Comparison of ENCODE assay signal across 2 cellular contexts in the genomic region with DNA sequence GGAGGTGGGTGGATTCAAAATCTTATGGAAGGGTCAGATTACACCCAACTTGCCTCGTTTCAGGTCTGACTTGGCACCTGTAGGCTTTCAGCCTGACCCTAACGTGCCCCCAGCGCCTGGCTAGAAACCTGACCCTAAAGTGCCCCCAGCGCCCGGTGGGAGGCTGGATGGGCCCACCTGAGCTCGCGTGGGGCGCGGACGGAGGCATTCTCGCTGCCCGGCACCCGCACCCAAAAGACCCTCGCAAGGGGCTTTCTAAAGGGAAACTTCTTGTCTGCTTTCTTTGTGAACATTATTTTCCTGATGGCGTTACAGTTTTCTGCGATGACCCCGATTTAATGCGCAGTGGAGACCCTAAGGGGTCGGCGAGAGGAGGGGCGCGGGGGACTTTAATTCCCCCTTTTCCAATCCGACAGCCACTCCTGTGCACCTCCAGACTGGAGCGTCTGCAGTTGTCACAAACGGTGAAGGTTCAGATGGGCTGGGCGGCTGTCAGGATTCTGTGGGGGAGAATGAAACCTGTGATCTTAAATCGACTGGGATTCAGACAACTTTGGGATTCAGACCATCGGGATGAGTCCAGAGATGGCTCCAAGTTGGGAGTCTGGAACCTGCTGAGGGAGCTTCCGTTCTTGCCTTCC.
TF ChIP-seq lines count a peak whose summit lies in the region.

No MANE protein-coding gene starts in this region.

TF ChIP-seq in SK-N-SH, 30 proteins besides CTCF, POLR2A, EP300 and RAD21 (continued from another document):
- TF ChIP-seq, protein P1, sequence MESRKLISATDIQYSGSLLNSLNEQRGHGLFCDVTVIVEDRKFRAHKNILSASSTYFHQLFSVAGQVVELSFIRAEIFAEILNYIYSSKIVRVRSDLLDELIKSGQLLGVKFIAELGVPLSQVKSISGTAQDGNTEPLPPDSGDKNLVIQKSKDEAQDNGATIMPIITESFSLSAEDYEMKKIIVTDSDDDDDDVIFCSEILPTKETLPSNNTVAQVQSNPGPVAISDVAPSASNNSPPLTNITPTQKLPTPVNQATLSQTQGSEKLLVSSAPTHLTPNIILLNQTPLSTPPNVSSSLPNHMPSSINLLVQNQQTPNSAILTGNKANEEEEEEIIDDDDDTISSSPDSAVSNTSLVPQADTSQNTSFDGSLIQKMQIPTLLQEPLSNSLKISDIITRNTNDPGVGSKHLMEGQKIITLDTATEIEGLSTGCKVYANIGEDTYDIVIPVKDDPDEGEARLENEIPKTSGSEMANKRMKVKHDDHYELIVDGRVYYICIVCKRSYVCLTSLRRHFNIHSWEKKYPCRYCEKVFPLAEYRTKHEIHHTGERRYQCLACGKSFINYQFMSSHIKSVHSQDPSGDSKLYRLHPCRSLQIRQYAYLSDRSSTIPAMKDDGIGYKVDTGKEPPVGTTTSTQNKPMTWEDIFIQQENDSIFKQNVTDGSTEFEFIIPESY (IDR thresholded peaks at IDR 0.05; ENCODE audit: borderline replicate concordance, low read depth): no peak
- TF ChIP-seq, protein P2, sequence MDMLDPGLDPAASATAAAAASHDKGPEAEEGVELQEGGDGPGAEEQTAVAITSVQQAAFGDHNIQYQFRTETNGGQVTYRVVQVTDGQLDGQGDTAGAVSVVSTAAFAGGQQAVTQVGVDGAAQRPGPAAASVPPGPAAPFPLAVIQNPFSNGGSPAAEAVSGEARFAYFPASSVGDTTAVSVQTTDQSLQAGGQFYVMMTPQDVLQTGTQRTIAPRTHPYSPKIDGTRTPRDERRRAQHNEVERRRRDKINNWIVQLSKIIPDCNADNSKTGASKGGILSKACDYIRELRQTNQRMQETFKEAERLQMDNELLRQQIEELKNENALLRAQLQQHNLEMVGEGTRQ (IDR thresholded peaks at IDR 0.05; ENCODE audit: borderline replicate concordance, low read depth, low read length): no peak
- no peak for TF ChIP-seq RFX5 (IDR thresholded peaks at IDR 0.05; ENCODE audit: low read length)
- TF ChIP-seq, protein P3, sequence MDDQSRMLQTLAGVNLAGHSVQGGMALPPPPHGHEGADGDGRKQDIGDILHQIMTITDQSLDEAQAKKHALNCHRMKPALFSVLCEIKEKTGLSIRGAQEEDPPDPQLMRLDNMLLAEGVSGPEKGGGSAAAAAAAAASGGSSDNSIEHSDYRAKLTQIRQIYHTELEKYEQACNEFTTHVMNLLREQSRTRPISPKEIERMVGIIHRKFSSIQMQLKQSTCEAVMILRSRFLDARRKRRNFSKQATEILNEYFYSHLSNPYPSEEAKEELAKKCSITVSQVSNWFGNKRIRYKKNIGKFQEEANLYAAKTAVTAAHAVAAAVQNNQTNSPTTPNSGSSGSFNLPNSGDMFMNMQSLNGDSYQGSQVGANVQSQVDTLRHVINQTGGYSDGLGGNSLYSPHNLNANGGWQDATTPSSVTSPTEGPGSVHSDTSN (IDR thresholded peaks at IDR 0.05): no peak

TF ChIP-seq in SK-N-SH treated with all-trans-retinoic acid at 6 μM for 48 hours, 23 proteins besides CTCF, POLR2A, EP300 and RAD21 (continued from another document):
- TF ChIP-seq, protein P4, sequence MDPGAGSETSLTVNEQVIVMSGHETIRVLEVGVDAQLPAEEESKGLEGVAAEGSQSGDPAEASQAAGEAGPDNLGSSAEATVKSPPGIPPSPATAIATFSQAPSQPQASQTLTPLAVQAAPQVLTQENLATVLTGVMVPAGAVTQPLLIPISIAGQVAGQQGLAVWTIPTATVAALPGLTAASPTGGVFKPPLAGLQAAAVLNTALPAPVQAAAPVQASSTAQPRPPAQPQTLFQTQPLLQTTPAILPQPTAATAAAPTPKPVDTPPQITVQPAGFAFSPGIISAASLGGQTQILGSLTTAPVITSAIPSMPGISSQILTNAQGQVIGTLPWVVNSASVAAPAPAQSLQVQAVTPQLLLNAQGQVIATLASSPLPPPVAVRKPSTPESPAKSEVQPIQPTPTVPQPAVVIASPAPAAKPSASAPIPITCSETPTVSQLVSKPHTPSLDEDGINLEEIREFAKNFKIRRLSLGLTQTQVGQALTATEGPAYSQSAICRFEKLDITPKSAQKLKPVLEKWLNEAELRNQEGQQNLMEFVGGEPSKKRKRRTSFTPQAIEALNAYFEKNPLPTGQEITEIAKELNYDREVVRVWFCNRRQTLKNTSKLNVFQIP (CRISPR knock-in tag; IDR thresholded peaks at IDR 0.05; ENCODE audit: borderline replicate concordance, low read depth): no peak
- TF ChIP-seq CSDC2 (CRISPR knock-in tag; IDR thresholded peaks at IDR 0.05) (no peak), TOX (CRISPR knock-in tag; IDR thresholded peaks at IDR 0.05; ENCODE audit: borderline replicate concordance) (no peak), BACH2 (CRISPR knock-in tag; IDR thresholded peaks at IDR 0.05; ENCODE audit: borderline replicate concordance) (no peak)
